Comparison of ENCODE assay signal across 17 cellular contexts in genomic region chr2:205613970-205614559, GRCh38.
"Had no signal": no experiment of that assay in that cellular context is flagged by ENCODE, and none has a peak within 500 bp of the region (broad histone marks: within the 10 kb centered on the region; RNA-seq: fewer than 3 reads in every experiment).

No MANE protein-coding gene starts in this region.

- H3K36me3 ChIP-seq: left lung, prostate gland, right lobe of liver, spleen, upper lobe of left lung had no signal

- H3K27me3 ChIP-seq: hepatocyte, left lung, right lobe of liver, upper lobe of left lung had no signal

- H3K9me3 ChIP-seq: left lung, prostate gland, right lobe of liver, spleen, upper lobe of left lung had no signal

- H2AFZ ChIP-seq: hepatocyte had no signal

- H3K4me2 ChIP-seq: hepatocyte had no signal

- H3K27ac Mint-ChIP-seq: endodermal cell, natural killer cell, T-helper 17 cell had no signal

- H3K36me3 Mint-ChIP-seq: natural killer cell had no signal

- ATAC-seq: left lung, natural killer cell, right lobe of liver, T-helper 17 cell had no signal

- H3K4me1 ChIP-seq: left lung, prostate gland, right lobe of liver, spleen, upper lobe of left lung had no signal

- H3K4me1 Mint-ChIP-seq: natural killer cell had no signal

- DNase-seq: activated CD4-positive, alpha-beta T cell treated with anti-CD3 and anti-CD28 coated beads, Interleukin-2, amount 50 U/mL, for 1 hour; activated effector memory CD4-positive, alpha-beta T cell treated with Interleukin-2 at 50 U/mL for 16 hours; activated naive CD4-positive, alpha-beta T cell treated with anti-CD3 and anti-CD28 coated beads, Interleukin-2, amount 50 U/mL, for 16 hours; dorsolateral prefrontal cortex; endodermal cell; islet precursor cell; left lung; natural killer cell; right lobe of liver; SHP77; spleen; T-helper 17 cell; upper lobe of left lung had no signal

- H3K27ac ChIP-seq: dorsolateral prefrontal cortex, hepatocyte, left lung, prostate gland, right lobe of liver, spleen, upper lobe of left lung had no signal

- H3K4me3 Mint-ChIP-seq: endodermal cell, natural killer cell, T-helper 17 cell had no signal

- H3K4me3 ChIP-seq: dorsolateral prefrontal cortex, hepatocyte, left lung, prostate gland, right lobe of liver, spleen, upper lobe of left lung had no signal

- FAIRE-seq: astrocyte, bronchial epithelial cell had no signal
